In the genomic region with DNA sequence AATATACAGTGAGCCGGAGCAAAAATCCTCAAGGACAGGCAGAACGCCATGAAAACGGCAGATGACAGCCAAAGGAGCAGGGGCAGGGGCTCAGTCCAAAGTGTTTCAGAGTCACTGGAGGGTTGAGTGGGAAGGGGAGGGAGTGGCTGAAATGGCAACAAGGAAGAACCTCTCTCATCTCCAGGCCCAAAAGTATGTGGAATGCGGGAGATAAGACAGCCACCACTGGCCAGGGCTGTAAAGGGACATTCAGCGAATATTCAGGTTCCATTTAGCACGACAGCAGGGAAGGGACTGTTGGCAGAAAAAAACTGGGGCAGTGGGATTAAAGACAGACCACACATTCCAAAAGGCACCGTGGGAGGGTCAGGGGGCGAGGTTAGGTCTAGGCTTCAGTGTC, we compare ENCODE assay signal across 17 cellular contexts. TPM values are rescaled to one million over a fixed set of nuclear protein-coding genes. Genes with fewer than 3 reads are reported as not detected.
DNase-seq lines count a peak whose midpoint lies in the region; ATAC-seq and TF ChIP-seq lines count a peak whose summit lies in the region.
"Had no signal": no experiment of that assay in that cellular context is flagged by ENCODE, and none has a peak within 500 bp of the region (broad histone marks: within the 10 kb centered on the region; RNA-seq: fewer than 3 reads in every experiment).

No MANE protein-coding gene starts in this region.

- no peak for ATAC-seq in HG02642 (IDR thresholded peaks at IDR 0.05; ENCODE audit: poor library complexity, unreplicated experiment)
- ATAC-seq: Panc1, Right ventricle myocardium inferior had no signal

- H3K27me3 Mint-ChIP-seq in IgD-negative memory B cell (no peaks in the 10 kb centered on the region), endodermal cell (ENCODE audit: insufficient read depth) (peaks cover 3% of the 10 kb centered on the region), neural progenitor cell (ENCODE audit: insufficient read depth, low read depth) (peaks cover 6% of the 10 kb centered on the region)

- H3K4me3 ChIP-seq in BLaER1, result no peak overlapping the region
- no peak overlapping the region for H3K4me3 ChIP-seq in endodermal cell (ENCODE audit: low read length)
- no peak overlapping the region for H3K4me3 ChIP-seq in neural progenitor cell
- H3K4me3 ChIP-seq in suprapubic skin, result no peak overlapping the region
- H3K4me3 ChIP-seq: MG63 had no signal

- H2AFZ ChIP-seq in neural progenitor cell (replicated peaks), result peak overlapping the region; percentile 2

- H3K36me3 Mint-ChIP-seq in IgD-negative memory B cell, result no peaks in the 10 kb centered on the region
- no peaks in the 10 kb centered on the region for H3K36me3 Mint-ChIP-seq in endodermal cell (ENCODE audit: low read depth)
- no peaks in the 10 kb centered on the region for H3K36me3 Mint-ChIP-seq in neural progenitor cell

- H3K4me2 ChIP-seq in BLaER1, result peak overlapping the region; percentile 36; the same call in 1 of the 2 replicates
- H3K4me2 ChIP-seq in neural progenitor cell, result no peak overlapping the region
- H3K4me2 ChIP-seq: KMS-11 had no signal

- H3K9ac ChIP-seq in BLaER1, result no peak overlapping the region
- no peak overlapping the region for H3K9ac ChIP-seq in endodermal cell (ENCODE audit: extremely low read depth, low read length, poor library complexity, severe bottlenecking)
- no peak overlapping the region for H3K9ac ChIP-seq in neural progenitor cell
- H3K9ac ChIP-seq: KMS-11 had no signal

- H4K20me1 ChIP-seq in BLaER1, result no peaks in the 10 kb centered on the region
- no peaks in the 10 kb centered on the region for H4K20me1 ChIP-seq in neural progenitor cell (ENCODE audit: low read depth)

- H3K27ac ChIP-seq in BLaER1, result no peak overlapping the region
- no peak overlapping the region for H3K27ac ChIP-seq in endodermal cell (ENCODE audit: low read depth, low read length)
- no peak overlapping the region for H3K27ac ChIP-seq in neural progenitor cell
- H3K27ac ChIP-seq in suprapubic skin, result no peak overlapping the region
- H3K27ac ChIP-seq: KMS-11 had no signal

- intact Hi-C loops in cardiac septum (cut with DNase I), result no loop called here

- H3K9me3 ChIP-seq in BLaER1 (no peaks in the 10 kb centered on the region), endodermal cell (ENCODE audit: control insufficient read depth, low read length) (no peaks in the 10 kb centered on the region), neural progenitor cell (ENCODE audit: low read depth) (no peaks in the 10 kb centered on the region), suprapubic skin (no peaks in the 10 kb centered on the region)
- H3K9me3 ChIP-seq: MG63 had no signal

- H3K79me2 ChIP-seq in neural progenitor cell (ENCODE audit: low read depth), result no peaks in the 10 kb centered on the region

- H3K4me3 Mint-ChIP-seq in IgD-negative memory B cell (no peak overlapping the region), endodermal cell (no peak overlapping the region), neural progenitor cell (no peak overlapping the region)

- H3K27me3 ChIP-seq in BLaER1 (no peaks in the 10 kb centered on the region), endodermal cell (ENCODE audit: control insufficient read depth, insufficient read depth, low read length, poor library complexity, severe bottlenecking) (no peaks in the 10 kb centered on the region), neural progenitor cell (no peaks in the 10 kb centered on the region), suprapubic skin (no peaks in the 10 kb centered on the region)
- H3K27me3 ChIP-seq: MG63 had no signal

- H3K9me3 Mint-ChIP-seq in IgD-negative memory B cell, result no peaks in the 10 kb centered on the region
- no peaks in the 10 kb centered on the region for H3K9me3 Mint-ChIP-seq in endodermal cell
- peaks cover 2% of the 10 kb centered on the region for H3K9me3 Mint-ChIP-seq in neural progenitor cell

- TF ChIP-seq CTCF in endodermal cell (conservative IDR thresholded peaks at IDR 0.05), result no peak
- no peak for TF ChIP-seq CTCF in neural progenitor cell (IDR thresholded peaks at IDR 0.05)
- no peak for TF ChIP-seq CTCF in suprapubic skin (IDR thresholded peaks at IDR 0.05)

- H3K36me3 ChIP-seq in BLaER1 (no peaks in the 10 kb centered on the region), endodermal cell (ENCODE audit: control insufficient read depth, insufficient read depth, low read length) (no peaks in the 10 kb centered on the region), neural progenitor cell (no peaks in the 10 kb centered on the region), suprapubic skin (no peaks in the 10 kb centered on the region)
- H3K36me3 ChIP-seq: MG63 had no signal

- no peaks in the 10 kb centered on the region for H3F3A ChIP-seq in neural progenitor cell (ENCODE audit: low read depth)

- DNase-seq in endodermal cell (peak; percentile 74), neural progenitor cell (ENCODE audit: low spot score) (peak; percentile 19), suprapubic skin (ENCODE audit: low spot score in 2 of 2) (no peak), cardiac septum (ENCODE audit: low spot score) (no peak)
- DNase-seq in central memory CD4-positive, alpha-beta T cell, result no peak
- DNase-seq: Calu3, MG63, NCI-H1105, NCI-H1694 treated with DMSO at 0.1 percent for 48 hours, NCI-H446, NCI-H748 treated with DMSO at 0.1 percent for 48 hours had no signal

- H3K4me1 Mint-ChIP-seq in IgD-negative memory B cell (peaks cover 13 to 16% (median 16%) of the 10 kb centered on the region in 3 donors), endodermal cell (peaks cover 17% of the 10 kb centered on the region), neural progenitor cell (no peaks in the 10 kb centered on the region)

- no peak for TF ChIP-seq EP300 in suprapubic skin (IDR thresholded peaks at IDR 0.05)

- 60 to 75% methylated on average over 8 of the region's 8 CpGs for WGBS in endodermal cell (ENCODE audit: insufficient coverage in 1 of 2, insufficient read length in 1 of 2), 2 experiments
- 86% methylated on average over 8 of the region's 8 CpGs for WGBS in suprapubic skin

- TF ChIP-seq POLR2A in suprapubic skin (IDR thresholded peaks at IDR 0.05), result no peak

- H3K4me1 ChIP-seq in BLaER1 (peaks cover 39% of the 10 kb centered on the region), endodermal cell (ENCODE audit: control insufficient read depth, insufficient read depth, low read length) (peaks cover 10% of the 10 kb centered on the region), neural progenitor cell (no peaks in the 10 kb centered on the region), suprapubic skin (no peaks in the 10 kb centered on the region)

- H3K27ac Mint-ChIP-seq in IgD-negative memory B cell (peak overlapping the region in 2 of 3 donors; percentile 24 to 55), endodermal cell (no peak overlapping the region), neural progenitor cell (no peak overlapping the region)

RNA-seq across cellular contexts. Expression of a gene that starts 48.4 kb away (rescaled TPM):
- polyA plus RNA-seq in IgD-negative memory B cell, result 26.1 TPM
- total RNA-seq in endodermal cell (10 to 100 TPM; 17.9 to 19.3 TPM), neural progenitor cell (ENCODE audit: low replicate concordance) (36.2 and 42.5 TPM in 2 replicates), suprapubic skin (10 to 100 TPM; 14.4 to 28.4 (median 21.8) TPM), cardiac septum (9.8 TPM)
- polyA plus RNA-seq in endodermal cell (2013, experiment 1 of 2), result 22.4 TPM
- polyA plus RNA-seq in endodermal cell (2013, experiment 2 of 2), result 21.4 TPM

Comparison
In these comparisons a context has a peak if more than half of its experiments do, and no peak if none do; other contexts are left out.
1. H3K27ac Mint-ChIP-seq: peak in IgD-negative memory B cell (2 of 3); none in endodermal cell (single experiment) and neural progenitor cell (single experiment).
2. DNase-seq: peak in endodermal cell (single experiment) and neural progenitor cell (single experiment); none in central memory CD4-positive, alpha-beta T cell (single experiment), suprapubic skin (0 of 2) and cardiac septum (single experiment).